ENCODE assay signal across 8 cellular contexts in the genomic region with DNA sequence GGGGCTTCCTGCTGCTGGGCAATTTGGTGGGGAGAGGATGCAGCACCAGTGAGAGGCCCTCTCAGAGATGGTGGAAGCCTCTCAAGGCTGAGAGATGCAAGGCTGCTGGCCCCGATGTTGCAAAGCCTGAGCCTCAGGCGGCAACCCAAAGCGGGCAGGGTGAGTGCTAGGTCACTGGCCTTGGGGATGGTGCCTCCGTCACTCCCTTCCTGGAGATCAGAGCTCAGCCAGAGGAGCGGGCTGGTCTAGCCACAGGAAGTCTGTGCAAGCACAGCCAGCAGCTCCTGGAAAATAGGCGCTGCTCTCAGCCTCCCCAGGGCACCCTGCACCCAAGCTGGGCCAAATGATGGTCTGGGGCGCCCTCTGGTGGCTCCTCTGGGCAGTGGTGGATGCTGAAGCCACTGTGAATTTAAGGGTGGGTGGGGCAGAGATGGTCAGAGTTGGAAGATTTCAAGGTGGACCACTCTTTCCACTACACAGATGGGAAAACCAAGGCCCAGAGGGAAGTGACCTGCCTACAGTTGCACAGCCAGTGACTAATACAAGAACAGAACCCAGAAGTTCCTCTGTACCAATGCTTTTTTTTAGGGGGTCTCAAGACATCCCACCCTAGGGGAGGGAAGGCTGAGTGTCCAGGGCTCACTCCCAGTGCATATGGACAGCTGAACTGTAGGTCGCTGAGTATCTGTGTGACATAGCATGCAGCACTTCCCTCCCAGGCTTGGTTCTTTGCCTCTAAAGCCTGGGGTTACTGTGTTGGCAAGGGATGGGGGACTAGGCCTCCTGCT. TPM values are rescaled to one million over a fixed set of nuclear protein-coding genes. Genes with fewer than 3 reads are reported as not detected.
DNase-seq lines count a peak whose midpoint lies in the region; ATAC-seq, FAIRE-seq and TF ChIP-seq lines count a peak whose summit lies in the region.

No MANE protein-coding gene starts in this region.

- peaks cover 5% of the 10 kb centered on the region for H3K4me1 Mint-ChIP-seq in HFFc6 (ENCODE audit: low read depth)

- TF ChIP-seq CTCF in HFFc6 (IDR thresholded peaks at IDR 0.05): peak; percentile 98
- peak; percentile 93 for TF ChIP-seq CTCF in bronchial epithelial cell (IDR thresholded peaks at IDR 0.05; ENCODE audit: insufficient read depth, low read length, severe bottlenecking)
- peak; percentile 95 for TF ChIP-seq CTCF in kidney (IDR thresholded peaks at IDR 0.05; ENCODE audit: borderline replicate concordance, extremely low read depth, insufficient read depth)

- no peak overlapping the region for H3K4me3 Mint-ChIP-seq in HFFc6

- H3K36me3 Mint-ChIP-seq in HFFc6 (ENCODE audit: low read depth): no peaks in the 10 kb centered on the region

- H3K9me3 Mint-ChIP-seq in HFFc6: no peaks in the 10 kb centered on the region

- DNase-seq in DMS 273 treated with DMSO at 0.1 percent for 48 hours (lab: John Stamatoyannopoulos, UW): peak; percentile 18
- DNase-seq in HFFc6: peak; percentile 60
- peak; percentile 87 for DNase-seq in NCI-H2227 (lab: John Stamatoyannopoulos, UW; ENCODE audit: unreplicated experiment)
- DNase-seq in bronchial epithelial cell (ENCODE audit: low read depth): peak; percentile 55
- peak; percentile 92 for DNase-seq in kidney
- peak; percentile 85 to 92 for DNase-seq in stimulated activated CD4-positive, alpha-beta T cell treated with anti-CD3 and anti-CD28 coated beads, Interleukin-1b, Interleukin-23, amount 100 ng/mL, for 4 hours (ENCODE audit: low read depth in 2 of 2)

- no peak overlapping the region for H3K9ac ChIP-seq in kidney (ENCODE audit: low read length in 2 of 2)

- no peaks in the 10 kb centered on the region for H3K36me3 ChIP-seq in bronchial epithelial cell (ENCODE audit: control insufficient read depth, insufficient read depth, low read length)
- no peaks in the 10 kb centered on the region for H3K36me3 ChIP-seq in kidney (ENCODE audit: control insufficient read depth in 1 of 2, insufficient read depth in 2 of 2, low read length in 2 of 2)

- peaks cover 6% of the 10 kb centered on the region for H3K27me3 ChIP-seq in bronchial epithelial cell (ENCODE audit: control insufficient read depth, insufficient read depth, low read length)

- H3K27ac Mint-ChIP-seq in HFFc6: no peak overlapping the region

- no peak overlapping the region for H3K4me3 ChIP-seq in bronchial epithelial cell (ENCODE audit: low read depth, low read length)
- H3K4me3 ChIP-seq in kidney (ENCODE audit: low read length in 2 of 2): no peak overlapping the region

- H3K27me3 Mint-ChIP-seq in HFFc6 (ENCODE audit: insufficient read depth): peaks cover 3% of the 10 kb centered on the region

- FAIRE-seq in bronchial epithelial cell (lab: Jason Lieb, UNC) (no peak), kidney (lab: Jason Lieb, UNC) (no peak)

- ATAC-seq in activated CD4-positive, CD25-positive, alpha-beta regulatory T cell treated with anti-CD3 and anti-CD28 coated beads, Interleukin-2, amount 50 U/mL, for 24 hours: peak; percentile 93 to 95
- no peak for ATAC-seq in GM19455 (IDR thresholded peaks at IDR 0.05; ENCODE audit: unreplicated experiment)

- H3K4me1 ChIP-seq in kidney (ENCODE audit: control insufficient read depth in 1 of 2, insufficient read depth in 1 of 2, low read depth in 1 of 2, low read length in 2 of 2): peaks cover 0 to 2% of the 10 kb centered on the region in 2 donors

- intact Hi-C loops in kidney (cut with DNase I): loop anchor here (5.0 kb wide), 1 partner anchor 131 kb away; no protein-coding TSS in a partner anchor

- no peaks in the 10 kb centered on the region for H3K9me3 ChIP-seq in kidney (ENCODE audit: control insufficient read depth in 1 of 2, low read length in 2 of 2)

- H3K27ac ChIP-seq in kidney (ENCODE audit: low read depth in 2 of 2, low read length in 2 of 2): no peak overlapping the region

RNA-seq across cellular contexts. Expression of gene C20orf203, which starts 20.8 kb away (rescaled TPM):
- total RNA-seq in HFFc6 (2021; fragmentation: NEBNext Ultra II Directional; extraction: Animal tissue kit (Norgen Biotek cat#: 25700)): not detected
- total RNA-seq in bronchial epithelial cell (under 0.01 TPM in 2 replicates), kidney (not detected)
- not detected for polyA plus RNA-seq in kidney (ENCODE audit: insufficient read depth, low read depth, low replicate concordance)

Comparison
In these comparisons a context has a peak if more than half of its experiments do, and no peak if none do; other contexts are left out.
1. DNase-seq: peak in every context shown above with its lines; median percentile 92 in kidney; 88 in stimulated activated CD4-positive, alpha-beta T cell treated with anti-CD3 and anti-CD28 coated beads, Interleukin-1b, Interleukin-23, amount 100 ng/mL, for 4 hours; 87 in NCI-H2227; 60 in HFFc6; 55 in bronchial epithelial cell; 18 in DMS 273 treated with DMSO at 0.1 percent for 48 hours.